Comparison of ENCODE assay signal across 22 cellular contexts in the genomic region with DNA sequence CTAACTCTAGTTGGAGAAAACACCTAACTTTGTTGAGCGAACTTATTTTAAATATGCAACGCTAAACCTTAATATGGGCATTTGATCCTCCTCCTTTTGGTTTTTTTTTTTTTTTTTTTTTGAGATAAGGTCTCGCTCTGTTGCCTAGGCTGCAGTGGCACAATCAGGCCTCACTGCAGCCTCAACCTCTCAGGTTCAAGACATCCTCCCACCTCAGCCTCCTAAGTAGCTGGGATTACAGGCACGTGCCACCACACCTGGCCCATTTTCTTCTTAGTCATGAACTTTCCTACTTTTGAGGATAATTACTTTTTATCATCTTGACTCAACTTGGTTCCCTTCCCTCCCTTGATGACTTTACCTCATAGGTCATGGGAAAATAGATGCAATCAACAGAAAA. TPM values are rescaled to one million over a fixed set of nuclear protein-coding genes. Genes with fewer than 3 reads are reported as not detected.
A peak's percentile ranks its signal among the peaks of the same experiment; 100 is the strongest.
DNase-seq lines count a peak whose midpoint lies in the region; ATAC-seq and TF ChIP-seq lines count a peak whose summit lies in the region.
"Had no signal": no experiment of that assay in that cellular context is flagged by ENCODE, and none has a peak within 500 bp of the region (broad histone marks: within the 10 kb centered on the region; RNA-seq: fewer than 3 reads in every experiment).

No MANE protein-coding gene starts in this region.

- H3K36me3 Mint-ChIP-seq in MCF 10A (ENCODE audit: insufficient read depth, unreplicated experiment): peaks cover 12% of the 10 kb centered on the region
- peaks cover 57% of the 10 kb centered on the region for H3K36me3 Mint-ChIP-seq in activated CD4-positive, alpha-beta memory T cell treated with anti-CD3 and anti-CD28 coated beads for 36 hours

- H3K79me2 ChIP-seq in osteoblast (ENCODE audit: insufficient read depth, low read length): peaks cover 76% of the 10 kb centered on the region

- H3K36me3 ChIP-seq in breast epithelium (no peaks in the 10 kb centered on the region), HEK293 (ENCODE audit: control insufficient read depth in 2 of 2, insufficient read depth in 1 of 2, low read length in 2 of 2) (peaks cover 11 to 41% of the 10 kb centered on the region in 2 experiments; a peak in 2 of 3 replicates), osteoblast (ENCODE audit: insufficient read depth, low read length) (peaks cover 6% of the 10 kb centered on the region)
- H3K36me3 ChIP-seq: left lung, upper lobe of left lung had no signal

- H3K9me3 ChIP-seq in breast epithelium (no peaks in the 10 kb centered on the region), HEK293 (ENCODE audit: control insufficient read depth, insufficient read depth, low read depth, low read length) (no peaks in the 10 kb centered on the region), osteoblast (ENCODE audit: low read depth, low read length) (no peaks in the 10 kb centered on the region)
- H3K9me3 ChIP-seq: HAP-1, heart left ventricle, left lung, upper lobe of left lung had no signal

- H3K4me3 ChIP-seq in breast epithelium (no peak overlapping the region), HEK293 (ENCODE audit: low read depth, low read length) (no peak overlapping the region), osteoblast (ENCODE audit: insufficient read depth, low read length) (no peak overlapping the region)
- H3K4me3 ChIP-seq: HAP-1, heart left ventricle, left lung, skin epidermis, upper lobe of left lung had no signal

- no TSS peak for BruUV-seq in MCF 10A (replicated peaks; lab: Mats Ljungman, UMichigan)

- H3K27ac Mint-ChIP-seq in MCF 10A (ENCODE audit: low read depth, unreplicated experiment): peak overlapping the region; percentile 91
- H3K27ac Mint-ChIP-seq in activated CD4-positive, alpha-beta memory T cell treated with anti-CD3 and anti-CD28 coated beads for 36 hours: no peak overlapping the region
- H3K27ac Mint-ChIP-seq: natural killer cell treated with Interleukin-12 subunit alpha and Interleukin-12 subunit beta and Interleukin-15 and Interleukin-18, amount 100 ng/mL, for 72 hours had no signal

- peak overlapping the region; percentile 50 for H2AFZ ChIP-seq in osteoblast (ENCODE audit: low read length)

- H3K4me1 Mint-ChIP-seq in MCF 10A (ENCODE audit: insufficient read depth, unreplicated experiment): peaks cover 31% of the 10 kb centered on the region
- peaks cover 31% of the 10 kb centered on the region for H3K4me1 Mint-ChIP-seq in activated CD4-positive, alpha-beta memory T cell treated with anti-CD3 and anti-CD28 coated beads for 36 hours (ENCODE audit: low read depth)

- no peak for DNase-seq in MCF 10A (ENCODE audit: unreplicated experiment)
- no peak for DNase-seq in breast epithelium (ENCODE audit: low spot score in 2 of 2)
- DNase-seq in activated CD4-positive, alpha-beta memory T cell treated with anti-CD3 and anti-CD28 coated beads for 36 hours: peak; percentile 18
- no peak for DNase-seq in osteoblast (ENCODE audit: insufficient read length, low spot score, missing footprints)
- no peak for DNase-seq in NCI-H526 treated with DMSO at 0.1 percent for 48 hours (lab: John Stamatoyannopoulos, UW)
- DNase-seq in NCI-H446 (lab: John Stamatoyannopoulos, UW): no peak
- DNase-seq: activated effector memory CD4-positive, alpha-beta T cell treated with Interleukin-2 at 50 U/mL for 16 hours; COR-L47; dermis blood vessel endothelial cell; heart left ventricle; left lung; midbrain; NCI-H1436; NCI-H524 treated with DMSO at 0.1 percent for 48 hours; Right ventricle myocardium superior; stimulated activated CD4-positive, alpha-beta T cell treated with anti-CD3 and anti-CD28 coated beads, Interleukin-4, amount 100 ng/mL, for 24 hours; upper lobe of left lung had no signal

- intact Hi-C loops in MCF 10A (cut with micrococcal nuclease): loop anchor here (10.0 kb wide), 1 partner anchor 222 kb away; the partner anchor contains the start of gene INO80
- intact Hi-C loops in breast epithelium (cut with DNase I; ENCODE audit: low total_unique reads): no loop called here
- intact Hi-C loops in activated CD4-positive, alpha-beta memory T cell treated with anti-CD3 and anti-CD28 coated beads for 36 hours (cut with micrococcal nuclease): no loop called here

- H3K4me1 ChIP-seq in breast epithelium (peaks cover 3 to 4% of the 10 kb centered on the region in 2 donors), HEK293 (ENCODE audit: control insufficient read depth, insufficient read depth, low read length) (no peaks in the 10 kb centered on the region), osteoblast (ENCODE audit: insufficient read depth, low read length) (peaks cover 8% of the 10 kb centered on the region)

- no peaks in the 10 kb centered on the region for H3K9me3 Mint-ChIP-seq in MCF 10A (ENCODE audit: unreplicated experiment)
- H3K9me3 Mint-ChIP-seq in activated CD4-positive, alpha-beta memory T cell treated with anti-CD3 and anti-CD28 coated beads for 36 hours: no peaks in the 10 kb centered on the region
- H3K9me3 Mint-ChIP-seq: natural killer cell treated with Interleukin-12 subunit alpha and Interleukin-12 subunit beta and Interleukin-15 and Interleukin-18, amount 100 ng/mL, for 72 hours had no signal

- H4K20me1 ChIP-seq in osteoblast (ENCODE audit: insufficient read depth, low read length): no peaks in the 10 kb centered on the region

- no peak overlapping the region for H3K27ac ChIP-seq in breast epithelium
- H3K27ac ChIP-seq in HEK293 (ENCODE audit: extremely low read depth, low read depth, low read length): no peak overlapping the region
- H3K27ac ChIP-seq in osteoblast (ENCODE audit: low read depth, low read length): no peak overlapping the region
- H3K27ac ChIP-seq: heart left ventricle, left lung, upper lobe of left lung had no signal

- no peaks in the 10 kb centered on the region for H3K27me3 Mint-ChIP-seq in MCF 10A (ENCODE audit: insufficient read depth, unreplicated experiment)
- no peaks in the 10 kb centered on the region for H3K27me3 Mint-ChIP-seq in activated CD4-positive, alpha-beta memory T cell treated with anti-CD3 and anti-CD28 coated beads for 36 hours
- H3K27me3 Mint-ChIP-seq: natural killer cell treated with Interleukin-12 subunit alpha and Interleukin-12 subunit beta and Interleukin-15 and Interleukin-18, amount 100 ng/mL, for 72 hours had no signal

- H3K4me2 ChIP-seq in osteoblast (ENCODE audit: insufficient read depth, low read length): no peak overlapping the region

- H3K4me3 Mint-ChIP-seq in MCF 10A (ENCODE audit: unreplicated experiment): no peak overlapping the region
- H3K4me3 Mint-ChIP-seq in activated CD4-positive, alpha-beta memory T cell treated with anti-CD3 and anti-CD28 coated beads for 36 hours: no peak overlapping the region
- H3K4me3 Mint-ChIP-seq: natural killer cell treated with Interleukin-12 subunit alpha and Interleukin-12 subunit beta and Interleukin-15 and Interleukin-18, amount 100 ng/mL, for 72 hours had no signal

- TF ChIP-seq POLR2A in breast epithelium (IDR thresholded peaks at IDR 0.05): no peak

- no peaks in the 10 kb centered on the region for H3K27me3 ChIP-seq in breast epithelium
- H3K27me3 ChIP-seq in osteoblast (ENCODE audit: insufficient read depth, low read length): no peaks in the 10 kb centered on the region
- H3K27me3 ChIP-seq: heart left ventricle, left lung, upper lobe of left lung had no signal

- POLR2A ChIA-PET in MCF 10A (lab: Yijun Ruan, JAX) (no interaction called here), HEK293 (lab: Yijun Ruan, JAX) (no interaction called here)
- POLR2A ChIA-PET in activated CD4-positive, alpha-beta memory T cell treated with anti-CD3 and anti-CD28 coated beads for 36 hours (lab: Charles Lee): interaction anchor here (0.7 kb wide), 1 partner anchor 151 kb away, joined by 4 read pairs; no protein-coding TSS in a partner anchor

- TF ChIP-seq CTCF in MCF 10A (IDR thresholded peaks at IDR 0.05; ENCODE audit: unreplicated experiment): no peak
- TF ChIP-seq CTCF in breast epithelium (IDR thresholded peaks at IDR 0.05): no peak
- no peak for TF ChIP-seq CTCF in HEK293 (tag by site-specific recombination; IDR thresholded peaks at IDR 0.05)
- no peak for TF ChIP-seq CTCF in osteoblast (IDR thresholded peaks at IDR 0.05; ENCODE audit: extremely low read depth, low read depth, low read length)

- CTCF ChIA-PET in MCF 10A (lab: Yijun Ruan, JAX) (interaction anchor here (0.5 kb wide), 2 partner anchors 13 to 108 kb away, joined by 3 to 4 read pairs; no protein-coding TSS in a partner anchor), HEK293 (lab: Yijun Ruan, JAX) (interaction anchor here (0.6 kb wide), 1 partner anchor 321 kb away, joined by 3 read pairs; no protein-coding TSS in a partner anchor)
- CTCF ChIA-PET in activated CD4-positive, alpha-beta memory T cell treated with anti-CD3 and anti-CD28 coated beads for 36 hours (lab: Charles Lee): no interaction called here

- ATAC-seq in GM18868 (IDR thresholded peaks at IDR 0.05; ENCODE audit: unreplicated experiment): no peak
- ATAC-seq: heart left ventricle; left lung; natural killer cell treated with Interleukin-12 subunit alpha and Interleukin-12 subunit beta and Interleukin-15 and Interleukin-18, amount 100 ng/mL, for 72 hours had no signal

TF ChIP-seq in HEK293, 187 proteins besides CTCF, POLR2A, EP300 and RAD21:
- TF ChIP-seq, protein P1, sequence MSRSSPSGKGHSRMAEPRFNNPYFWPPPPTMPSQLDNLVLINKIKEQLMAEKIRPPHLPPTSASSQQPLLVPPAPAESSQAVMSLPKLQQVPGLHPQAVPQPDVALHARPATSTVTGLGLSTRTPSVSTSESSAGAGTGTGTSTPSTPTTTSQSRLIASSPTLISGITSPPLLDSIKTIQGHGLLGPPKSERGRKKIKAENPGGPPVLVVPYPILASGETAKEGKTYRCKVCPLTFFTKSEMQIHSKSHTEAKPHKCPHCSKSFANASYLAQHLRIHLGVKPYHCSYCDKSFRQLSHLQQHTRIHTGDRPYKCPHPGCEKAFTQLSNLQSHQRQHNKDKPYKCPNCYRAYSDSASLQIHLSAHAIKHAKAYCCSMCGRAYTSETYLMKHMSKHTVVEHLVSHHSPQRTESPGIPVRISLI (tag by site-specific recombination; IDR thresholded peaks at IDR 0.05): peak; percentile 55; the same call in 1 of the 2 replicates
- TF ChIP-seq ZNF660 (tag by site-specific recombination; IDR thresholded peaks at IDR 0.05) (no peak), PRDM1 (tag by site-specific recombination; IDR thresholded peaks at IDR 0.05) (0 out of 2 replicates have a peak, but pooled peaks have one; percentile 21)

RNA-seq across cellular contexts. Expression of gene NUSAP1, which starts 3.9 kb away (rescaled TPM):
- total RNA-seq in MCF 10A (2022) (39.1 and 62.6 TPM in 2 replicates), breast epithelium (1 to 10 TPM; 5.0 to 8.2 (median 6.9) TPM), osteoblast (10.9 and 14.1 TPM in 2 replicates)
- 100 to 1,000 TPM; 227 TPM for total RNA-seq in activated CD4-positive, alpha-beta memory T cell treated with anti-CD3 and anti-CD28 coated beads for 36 hours

RNA-seq across cellular contexts. Expression of gene OIP5, which starts 4.2 kb away (rescaled TPM):
- total RNA-seq in MCF 10A (2022): 2.9 and 5.7 TPM in 2 replicates
- total RNA-seq in breast epithelium: under 1 TPM; 0.33 to 0.80 (median 0.44) TPM
- total RNA-seq in activated CD4-positive, alpha-beta memory T cell treated with anti-CD3 and anti-CD28 coated beads for 36 hours: 10 to 100 TPM; 11.1 to 13.0 TPM
- 0.72 and 0.88 TPM in 2 replicates for total RNA-seq in osteoblast
- total RNA-seq: Right ventricle myocardium superior had no signal
